In genomic region chr17:57747221-57748017, GRCh38 we compare ENCODE assay signal across 9 cellular contexts. TPM values are rescaled to one million over a fixed set of nuclear protein-coding genes. Genes with fewer than 3 reads are reported as not detected.
DNase-seq lines count a peak whose midpoint lies in the region; ATAC-seq and TF ChIP-seq lines count a peak whose summit lies in the region.
"Had no signal": no experiment of that assay in that cellular context is flagged by ENCODE, and none has a peak within 500 bp of the region (broad histone marks: within the 10 kb centered on the region; RNA-seq: fewer than 3 reads in every experiment).

No MANE protein-coding gene starts in this region.

- H3K9me3 Mint-ChIP-seq in CD8-positive, alpha-beta T cell: no peaks in the 10 kb centered on the region
- H3K9me3 Mint-ChIP-seq in activated CD4-positive, alpha-beta memory T cell treated with anti-CD3 and anti-CD28 coated beads, Interleukin-2, amount 10 ng/mL, durations not matched to agents 7 days and 5 days: no peaks in the 10 kb centered on the region
- H3K9me3 Mint-ChIP-seq in naive thymus-derived CD8-positive, alpha-beta T cell: no peaks in the 10 kb centered on the region

- H3K9me3 ChIP-seq in CD8-positive, alpha-beta T cell (ENCODE audit: low read length): no peaks in the 10 kb centered on the region
- no peaks in the 10 kb centered on the region for H3K9me3 ChIP-seq in HEK293 (ENCODE audit: control insufficient read depth, insufficient read depth, low read depth, low read length)
- H3K9me3 ChIP-seq in upper lobe of right lung: no peaks in the 10 kb centered on the region
- H3K9me3 ChIP-seq: SJSA1 had no signal

- no peaks in the 10 kb centered on the region for H3K36me3 Mint-ChIP-seq in CD8-positive, alpha-beta T cell
- H3K36me3 Mint-ChIP-seq in activated CD4-positive, alpha-beta memory T cell treated with anti-CD3 and anti-CD28 coated beads, Interleukin-2, amount 10 ng/mL, durations not matched to agents 7 days and 5 days (ENCODE audit: low read depth): no peaks in the 10 kb centered on the region
- H3K36me3 Mint-ChIP-seq in naive thymus-derived CD8-positive, alpha-beta T cell: no peaks in the 10 kb centered on the region

- no peak overlapping the region for H3K4me3 Mint-ChIP-seq in CD8-positive, alpha-beta T cell
- no peak overlapping the region for H3K4me3 Mint-ChIP-seq in activated CD4-positive, alpha-beta memory T cell treated with anti-CD3 and anti-CD28 coated beads, Interleukin-2, amount 10 ng/mL, durations not matched to agents 7 days and 5 days
- H3K4me3 Mint-ChIP-seq in naive thymus-derived CD8-positive, alpha-beta T cell: no peak overlapping the region

- peak; percentile 77 for ATAC-seq in CD8-positive, alpha-beta T cell
- ATAC-seq in esophagus mucosa (peak; percentile 47), upper lobe of right lung (peak; percentile 70), HG02840 (IDR thresholded peaks at IDR 0.05; ENCODE audit: low FRiP score, unreplicated experiment) (no peak)
- ATAC-seq in naive thymus-derived CD8-positive, alpha-beta T cell: peak; percentile 71 to 79

- no peak overlapping the region for H3K4me3 ChIP-seq in CD8-positive, alpha-beta T cell (ENCODE audit: low read depth, low read length)
- H3K4me3 ChIP-seq in HEK293 (ENCODE audit: low read depth, low read length) (no peak overlapping the region), upper lobe of right lung (no peak overlapping the region)
- H3K4me3 ChIP-seq: SJSA1 had no signal

- peaks cover 6% of the 10 kb centered on the region for H3K4me1 ChIP-seq in CD8-positive, alpha-beta T cell (ENCODE audit: insufficient read depth, low read length)
- H3K4me1 ChIP-seq in HEK293 (ENCODE audit: control insufficient read depth, insufficient read depth, low read length) (no peaks in the 10 kb centered on the region), upper lobe of right lung (peaks cover 12% of the 10 kb centered on the region)
- H3K4me1 ChIP-seq: SJSA1 had no signal

- DNase-seq in CD8-positive, alpha-beta T cell: peak in 5 of 7 experiments; percentile 3 to 62 (median 24)
- peak; percentile 69 to 85 for DNase-seq in NCI-H526 (lab: John Stamatoyannopoulos, UW)
- DNase-seq in activated CD4-positive, alpha-beta memory T cell treated with anti-CD3 and anti-CD28 coated beads, Interleukin-2, amount 10 ng/mL, durations not matched to agents 7 days and 5 days: peak; percentile 45
- DNase-seq in naive thymus-derived CD8-positive, alpha-beta T cell: peak in 9 of 10 donors; percentile 5 to 69 (median 48)
- no peak for DNase-seq in upper lobe of right lung

- CTCF ChIA-PET in CD8-positive, alpha-beta T cell (lab: Charles Lee): interaction anchor here (0.6 to 5.3 kb wide), 26 partner anchors 8 to 625 kb away, joined by 3 to 56 read pairs (median 4); no protein-coding TSS in a partner anchor
- CTCF ChIA-PET in HEK293 (lab: Yijun Ruan, JAX): interaction anchor here (0.5 to 3.3 kb wide), 59 partner anchors 8 to 645 kb away, joined by 3 to 26 read pairs (median 4); no protein-coding TSS in a partner anchor
- CTCF ChIA-PET in activated CD4-positive, alpha-beta memory T cell treated with anti-CD3 and anti-CD28 coated beads, Interleukin-2, amount 10 ng/mL, durations not matched to agents 7 days and 5 days (lab: Charles Lee): interaction anchor here (0.6 to 3.4 kb wide), 12 partner anchors 12 to 625 kb away, joined by 3 to 48 read pairs (median 5); no protein-coding TSS in a partner anchor

- no peaks in the 10 kb centered on the region for H3K27me3 ChIP-seq in CD8-positive, alpha-beta T cell (ENCODE audit: insufficient read depth, low read length)
- peaks cover 4% of the 10 kb centered on the region for H3K27me3 ChIP-seq in upper lobe of right lung

- H3K27ac ChIP-seq in CD8-positive, alpha-beta T cell (ENCODE audit: low read depth, low read length): no peak overlapping the region
- H3K27ac ChIP-seq in HEK293 (ENCODE audit: extremely low read depth, low read depth, low read length) (no peak overlapping the region), upper lobe of right lung (no peak overlapping the region)
- H3K27ac ChIP-seq: SJSA1 had no signal

- peak; percentile 81 for TF ChIP-seq CTCF in CD8-positive, alpha-beta T cell (IDR thresholded peaks at IDR 0.05)
- TF ChIP-seq CTCF in HEK293 (tag by site-specific recombination; IDR thresholded peaks at IDR 0.05) (peak; percentile 55; the same call in 1 of the 2 replicates), upper lobe of right lung (IDR thresholded peaks at IDR 0.05) (peak; percentile 70)

- H3K36me3 ChIP-seq in CD8-positive, alpha-beta T cell (ENCODE audit: insufficient read depth, low read length): no peaks in the 10 kb centered on the region
- H3K36me3 ChIP-seq in HEK293 (ENCODE audit: control insufficient read depth in 2 of 2, insufficient read depth in 1 of 2, low read length in 2 of 2): no peaks in the 10 kb centered on the region
- H3K36me3 ChIP-seq in upper lobe of right lung: no peaks in the 10 kb centered on the region
- H3K36me3 ChIP-seq: SJSA1 had no signal

- POLR2A ChIA-PET in CD8-positive, alpha-beta T cell (lab: Charles Lee): no interaction called here
- POLR2A ChIA-PET in HEK293 (lab: Yijun Ruan, JAX): interaction anchor here (0.5 to 0.6 kb wide), 3 partner anchors 212 to 834 kb away, joined by 3 read pairs; partner anchors contain the start of gene TRIM25
- POLR2A ChIA-PET in activated CD4-positive, alpha-beta memory T cell treated with anti-CD3 and anti-CD28 coated beads, Interleukin-2, amount 10 ng/mL, durations not matched to agents 7 days and 5 days (lab: Charles Lee): no interaction called here
- POLR2A ChIA-PET in naive thymus-derived CD8-positive, alpha-beta T cell (lab: Charles Lee): no interaction called here

- H3K27ac Mint-ChIP-seq in CD8-positive, alpha-beta T cell: no peak overlapping the region
- no peak overlapping the region for H3K27ac Mint-ChIP-seq in activated CD4-positive, alpha-beta memory T cell treated with anti-CD3 and anti-CD28 coated beads, Interleukin-2, amount 10 ng/mL, durations not matched to agents 7 days and 5 days
- H3K27ac Mint-ChIP-seq in naive thymus-derived CD8-positive, alpha-beta T cell: peak overlapping the region in 1 of 10 donors; percentile 18

- intact Hi-C loops in CD8-positive, alpha-beta T cell (cut with DNase I, micrococcal nuclease): loop anchor here (1.0 to 5.0 kb wide), 6 partner anchors 75 to 616 kb away; no protein-coding TSS in a partner anchor
- intact Hi-C loops in upper lobe of right lung (cut with DNase I): loop anchor here (10.0 kb wide), 1 partner anchor 613 kb away; no protein-coding TSS in a partner anchor

- H3K27me3 Mint-ChIP-seq in CD8-positive, alpha-beta T cell (ENCODE audit: low read depth): no peaks in the 10 kb centered on the region
- H3K27me3 Mint-ChIP-seq in activated CD4-positive, alpha-beta memory T cell treated with anti-CD3 and anti-CD28 coated beads, Interleukin-2, amount 10 ng/mL, durations not matched to agents 7 days and 5 days: peaks cover 15% of the 10 kb centered on the region
- peaks cover 0 to 2% (median 0%) of the 10 kb centered on the region in 5 donors for H3K27me3 Mint-ChIP-seq in naive thymus-derived CD8-positive, alpha-beta T cell

- peaks cover 10% of the 10 kb centered on the region for H3K4me1 Mint-ChIP-seq in CD8-positive, alpha-beta T cell (ENCODE audit: low read depth)
- H3K4me1 Mint-ChIP-seq in activated CD4-positive, alpha-beta memory T cell treated with anti-CD3 and anti-CD28 coated beads, Interleukin-2, amount 10 ng/mL, durations not matched to agents 7 days and 5 days: peaks cover 8% of the 10 kb centered on the region
- H3K4me1 Mint-ChIP-seq in naive thymus-derived CD8-positive, alpha-beta T cell: peaks cover 11 to 16% (median 13%) of the 10 kb centered on the region in 4 donors

TF ChIP-seq in HEK293, 187 proteins besides CTCF, POLR2A, EP300 and RAD21 (continues in another document):
- TF ChIP-seq ZNF10 (tag by site-specific recombination; IDR thresholded peaks at IDR 0.05): no peak
- TF ChIP-seq ZNF664 (tag by site-specific recombination; IDR thresholded peaks at IDR 0.05): peak; percentile 84
- no peak for TF ChIP-seq ZNF629 (tag by site-specific recombination; IDR thresholded peaks at IDR 0.05)
- TF ChIP-seq ZIC2 (tag by site-specific recombination; IDR thresholded peaks at IDR 0.05): peak; percentile 50
- peak; percentile 60; the same call in 1 of the 2 replicates for TF ChIP-seq SCRT1 (tag by site-specific recombination; IDR thresholded peaks at IDR 0.05; ENCODE audit: borderline replicate concordance)
- TF ChIP-seq ZNF544 (tag by site-specific recombination; IDR thresholded peaks at IDR 0.05): no peak
- peak; percentile 65; the same call in 1 of the 2 replicates for TF ChIP-seq ZNF768 (tag by site-specific recombination; IDR thresholded peaks at IDR 0.05)
- TF ChIP-seq ZBTB17 (tag by site-specific recombination; IDR thresholded peaks at IDR 0.05): peak; percentile 41; the same call in 1 of the 2 replicates
- peak; percentile 82 for TF ChIP-seq ZNF660 (tag by site-specific recombination; IDR thresholded peaks at IDR 0.05)
- TF ChIP-seq ZBTB48 (tag by site-specific recombination; IDR thresholded peaks at IDR 0.05): peak; percentile 45; the same call in 1 of the 2 replicates
- peak; percentile 70 for TF ChIP-seq ZNF596 (tag by site-specific recombination; IDR thresholded peaks at IDR 0.05)
- TF ChIP-seq ZSCAN4 (tag by site-specific recombination; IDR thresholded peaks at IDR 0.05): 0 out of 2 replicates have a peak, but pooled peaks have one; percentile 11
- peak; percentile 98 for TF ChIP-seq ZNF654 (tag by site-specific recombination; IDR thresholded peaks at IDR 0.05; ENCODE audit: low read depth)
- TF ChIP-seq MZF1 (tag by site-specific recombination; IDR thresholded peaks at IDR 0.05; ENCODE audit: borderline replicate concordance): peak; percentile 64; the same call in 1 of the 2 replicates
- TF ChIP-seq ZNF2 (tag by site-specific recombination; IDR thresholded peaks at IDR 0.05): peak; percentile 48; the same call in 1 of the 2 replicates
- TF ChIP-seq ZEB2 (tag by site-specific recombination; IDR thresholded peaks at IDR 0.05): 0 out of 2 replicates have a peak, but pooled peaks have one; percentile 40

RNA-seq across cellular contexts. Expression of gene CCDC182, which starts 2.3 kb away (rescaled TPM):
- not detected for total RNA-seq in CD8-positive, alpha-beta T cell
- not detected for total RNA-seq in activated CD4-positive, alpha-beta memory T cell treated with anti-CD3 and anti-CD28 coated beads, Interleukin-2, amount 10 ng/mL, durations not matched to agents 7 days and 5 days
- total RNA-seq in esophagus mucosa (not detected), upper lobe of right lung (not detected)
- total RNA-seq in naive thymus-derived CD8-positive, alpha-beta T cell: not detected
- not detected for polyA plus RNA-seq in naive thymus-derived CD8-positive, alpha-beta T cell
- total RNA-seq: SJSA1 had no signal
